In the genomic region with DNA sequence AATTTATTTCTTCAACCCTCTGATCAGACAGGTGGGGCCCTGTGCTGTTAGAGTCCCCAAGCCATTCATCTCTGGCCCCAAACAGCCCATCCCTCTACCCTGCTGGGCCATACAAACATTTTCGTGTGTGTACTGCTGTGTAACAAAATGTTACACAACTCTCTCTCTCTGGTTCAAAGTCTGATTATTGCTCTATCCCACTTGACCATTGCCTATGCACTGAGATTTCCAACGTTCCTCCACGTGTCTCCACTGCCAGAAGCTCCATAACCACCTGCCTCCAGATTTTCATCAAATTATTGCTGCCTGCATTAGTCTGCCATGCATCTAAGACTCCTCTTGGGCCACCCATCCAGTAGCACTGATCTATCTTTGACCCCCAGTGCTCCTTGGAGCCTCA, we compare ENCODE assay signal across 1 cellular context.
TF ChIP-seq lines count a peak whose summit lies in the region.

No MANE protein-coding gene starts in this region.

TF ChIP-seq in HepG2, 621 proteins besides CTCF, POLR2A, EP300 and RAD21 (continued from another document):
- TF ChIP-seq, protein P1, sequence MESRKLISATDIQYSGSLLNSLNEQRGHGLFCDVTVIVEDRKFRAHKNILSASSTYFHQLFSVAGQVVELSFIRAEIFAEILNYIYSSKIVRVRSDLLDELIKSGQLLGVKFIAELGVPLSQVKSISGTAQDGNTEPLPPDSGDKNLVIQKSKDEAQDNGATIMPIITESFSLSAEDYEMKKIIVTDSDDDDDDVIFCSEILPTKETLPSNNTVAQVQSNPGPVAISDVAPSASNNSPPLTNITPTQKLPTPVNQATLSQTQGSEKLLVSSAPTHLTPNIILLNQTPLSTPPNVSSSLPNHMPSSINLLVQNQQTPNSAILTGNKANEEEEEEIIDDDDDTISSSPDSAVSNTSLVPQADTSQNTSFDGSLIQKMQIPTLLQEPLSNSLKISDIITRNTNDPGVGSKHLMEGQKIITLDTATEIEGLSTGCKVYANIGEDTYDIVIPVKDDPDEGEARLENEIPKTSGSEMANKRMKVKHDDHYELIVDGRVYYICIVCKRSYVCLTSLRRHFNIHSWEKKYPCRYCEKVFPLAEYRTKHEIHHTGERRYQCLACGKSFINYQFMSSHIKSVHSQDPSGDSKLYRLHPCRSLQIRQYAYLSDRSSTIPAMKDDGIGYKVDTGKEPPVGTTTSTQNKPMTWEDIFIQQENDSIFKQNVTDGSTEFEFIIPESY (CRISPR knock-in tag; IDR thresholded peaks at IDR 0.05), result no peak
- TF ChIP-seq, protein P2, sequence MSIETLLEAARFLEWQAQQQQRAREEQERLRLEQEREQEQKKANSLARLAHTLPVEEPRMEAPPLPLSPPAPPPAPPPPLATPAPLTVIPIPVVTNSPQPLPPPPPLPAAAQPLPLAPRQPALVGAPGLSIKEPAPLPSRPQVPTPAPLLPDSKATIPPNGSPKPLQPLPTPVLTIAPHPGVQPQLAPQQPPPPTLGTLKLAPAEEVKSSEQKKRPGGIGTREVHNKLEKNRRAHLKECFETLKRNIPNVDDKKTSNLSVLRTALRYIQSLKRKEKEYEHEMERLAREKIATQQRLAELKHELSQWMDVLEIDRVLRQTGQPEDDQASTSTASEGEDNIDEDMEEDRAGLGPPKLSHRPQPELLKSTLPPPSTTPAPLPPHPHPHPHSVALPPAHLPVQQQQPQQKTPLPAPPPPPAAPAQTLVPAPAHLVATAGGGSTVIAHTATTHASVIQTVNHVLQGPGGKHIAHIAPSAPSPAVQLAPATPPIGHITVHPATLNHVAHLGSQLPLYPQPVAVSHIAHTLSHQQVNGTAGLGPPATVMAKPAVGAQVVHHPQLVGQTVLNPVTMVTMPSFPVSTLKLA (IDR thresholded peaks at IDR 0.05), result peak; percentile 75
- TF ChIP-seq HNF4A (CRISPR knock-in tag; IDR thresholded peaks at IDR 0.05) (peak; percentile 88), ZNF33A (CRISPR knock-in tag; IDR thresholded peaks at IDR 0.05; ENCODE audit: borderline replicate concordance) (no peak), ZNF644 (CRISPR knock-in tag; IDR thresholded peaks at IDR 0.05; ENCODE audit: low read depth) (peak; percentile 90), FOXA3 (CRISPR knock-in tag; IDR thresholded peaks at IDR 0.05) (peak; percentile 40; the same call in 1 of the 2 replicates), CEBPB (IDR thresholded peaks at IDR 0.05; ENCODE audit: borderline replicate concordance, low read depth, low read length) (peak; percentile 78), CEBPG (CRISPR knock-in tag; IDR thresholded peaks at IDR 0.05) (peak; percentile 49; the same call in 1 of the 2 replicates), NCOR1 (IDR thresholded peaks at IDR 0.05; ENCODE audit: borderline replicate concordance, low read length) (peak; percentile 30; the same call in 1 of the 2 replicates), HNF4G (IDR thresholded peaks at IDR 0.05; ENCODE audit: borderline replicate concordance, low read depth, low read length) (peak; percentile 53), HNF4G (CRISPR knock-in tag; IDR thresholded peaks at IDR 0.05; ENCODE audit: borderline replicate concordance, low read depth) (no peak), EHMT2 (IDR thresholded peaks at IDR 0.05; ENCODE audit: borderline replicate concordance, low read depth, low read length) (peak; percentile 63; the same call in 1 of the 2 replicates), RBAK (CRISPR knock-in tag; IDR thresholded peaks at IDR 0.05) (peak; percentile 92)
- TF ChIP-seq, protein P3, sequence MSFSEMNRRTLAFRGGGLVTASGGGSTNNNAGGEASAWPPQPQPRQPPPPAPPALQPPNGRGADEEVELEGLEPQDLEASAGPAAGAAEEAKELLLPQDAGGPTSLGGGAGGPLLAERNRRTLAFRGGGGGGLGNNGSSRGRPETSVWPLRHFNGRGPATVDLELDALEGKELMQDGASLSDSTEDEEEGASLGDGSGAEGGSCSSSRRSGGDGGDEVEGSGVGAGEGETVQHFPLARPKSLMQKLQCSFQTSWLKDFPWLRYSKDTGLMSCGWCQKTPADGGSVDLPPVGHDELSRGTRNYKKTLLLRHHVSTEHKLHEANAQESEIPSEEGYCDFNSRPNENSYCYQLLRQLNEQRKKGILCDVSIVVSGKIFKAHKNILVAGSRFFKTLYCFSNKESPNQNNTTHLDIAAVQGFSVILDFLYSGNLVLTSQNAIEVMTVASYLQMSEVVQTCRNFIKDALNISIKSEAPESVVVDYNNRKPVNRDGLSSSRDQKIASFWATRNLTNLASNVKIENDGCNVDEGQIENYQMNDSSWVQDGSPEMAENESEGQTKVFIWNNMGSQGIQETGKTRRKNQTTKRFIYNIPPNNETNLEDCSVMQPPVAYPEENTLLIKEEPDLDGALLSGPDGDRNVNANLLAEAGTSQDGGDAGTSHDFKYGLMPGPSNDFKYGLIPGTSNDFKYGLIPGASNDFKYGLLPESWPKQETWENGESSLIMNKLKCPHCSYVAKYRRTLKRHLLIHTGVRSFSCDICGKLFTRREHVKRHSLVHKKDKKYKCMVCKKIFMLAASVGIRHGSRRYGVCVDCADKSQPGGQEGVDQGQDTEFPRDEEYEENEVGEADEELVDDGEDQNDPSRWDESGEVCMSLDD (CRISPR knock-in tag; IDR thresholded peaks at IDR 0.05; ENCODE audit: borderline replicate concordance), result no peak
